In genomic region chr21:44483288-44484237, GRCh38 we compare ENCODE assay signal across 1 cellular context.
TF ChIP-seq lines count a peak whose summit lies in the region.

No MANE protein-coding gene starts in this region.

TF ChIP-seq in H1, 55 proteins besides CTCF, POLR2A, EP300 and RAD21:
- no peak for TF ChIP-seq TAF7 (optimal IDR thresholded peaks at IDR 0.05; ENCODE audit: borderline replicate concordance, low read depth, low read length)
